Comparison of ENCODE assay signal across 8 cellular contexts in genomic region chr7:123871998-123872867, GRCh38. TPM values are rescaled to one million over a fixed set of nuclear protein-coding genes. Genes with fewer than 3 reads are reported as not detected.
DNase-seq lines count a peak whose midpoint lies in the region; ATAC-seq, FAIRE-seq and TF ChIP-seq lines count a peak whose summit lies in the region.

No MANE protein-coding gene starts in this region.

- no peak overlapping the region for H3K4me3 ChIP-seq in HFF-Myc (replicated peaks; ENCODE audit: low read depth, low read length)
- H3K4me3 ChIP-seq in MG63, result no peak overlapping the region
- peak overlapping the region; percentile 6; the same call in 1 of the 2 replicates for H3K4me3 ChIP-seq in SK-N-MC
- H3K4me3 ChIP-seq in mucosa of descending colon, result no peak overlapping the region

- TF ChIP-seq CTCF in GM12873 (IDR thresholded peaks at IDR 0.05; ENCODE audit: insufficient read depth, low read depth, low read length, missing control alignments) (peak; percentile 66), HFF-Myc (IDR thresholded peaks at IDR 0.05; ENCODE audit: low read depth, low read length, missing control alignments) (peak; percentile 38), mucosa of descending colon (IDR thresholded peaks at IDR 0.05) (no peak)

- no peaks in the 10 kb centered on the region for H3K36me3 ChIP-seq in MG63
- no peaks in the 10 kb centered on the region for H3K36me3 ChIP-seq in SK-N-MC (ENCODE audit: insufficient read depth, low read length)
- no peaks in the 10 kb centered on the region for H3K36me3 ChIP-seq in mucosa of descending colon (ENCODE audit: low read depth)

- no peak overlapping the region for H3K9ac ChIP-seq in SK-N-MC (ENCODE audit: insufficient read length)

- intact Hi-C loops in mucosa of descending colon (cut with DNase I, micrococcal nuclease), result no loop called here

- no peaks in the 10 kb centered on the region for H3K4me1 ChIP-seq in mucosa of descending colon (ENCODE audit: low read depth)

- peak; percentile 9 for FAIRE-seq in A204.1 (lab: Jason Lieb, UNC)

- H3K27ac ChIP-seq in SK-N-MC, result no peak overlapping the region

- peak; percentile 84 for ATAC-seq in mucosa of descending colon

- no peaks in the 10 kb centered on the region for H3K27me3 ChIP-seq in MG63

- H3K9me3 ChIP-seq in MG63 (no peaks in the 10 kb centered on the region), SK-N-MC (ENCODE audit: low read depth, low read length) (no peaks in the 10 kb centered on the region), mucosa of descending colon (no peaks in the 10 kb centered on the region)

- DNase-seq in HFF-Myc (ENCODE audit: extremely low read depth, low read depth), result peak; percentile 5
- peak; percentile 23 for DNase-seq in MG63
- peak; percentile 58 for DNase-seq in SK-N-MC (ENCODE audit: low read depth, low spot score)
- peak; percentile 57 for DNase-seq in ecto neural progenitor cell (ENCODE audit: low spot score)
- peak in 2 of 3 donors; percentile 41 to 53 for DNase-seq in mucosa of descending colon
- no peak for DNase-seq in KG1 (lab: John Stamatoyannopoulos, UW)

RNA-seq across cellular contexts. Expression of gene HYAL4, which starts 27.3 kb away (rescaled TPM):
- not detected in 2 replicates for total RNA-seq in MG63 (2014; rRNA removed; shearing (Covaris generic); ENCODE audit: low replicate concordance)
- total RNA-seq in mucosa of descending colon, result not detected

RNA-seq across cellular contexts. Expression of gene SPAM1, which starts 52.8 kb away (rescaled TPM):
- total RNA-seq in MG63 (2014; rRNA removed; shearing (Covaris generic); ENCODE audit: low replicate concordance), result not detected in 2 replicates
- total RNA-seq in mucosa of descending colon, result not detected
